In the genomic region with DNA sequence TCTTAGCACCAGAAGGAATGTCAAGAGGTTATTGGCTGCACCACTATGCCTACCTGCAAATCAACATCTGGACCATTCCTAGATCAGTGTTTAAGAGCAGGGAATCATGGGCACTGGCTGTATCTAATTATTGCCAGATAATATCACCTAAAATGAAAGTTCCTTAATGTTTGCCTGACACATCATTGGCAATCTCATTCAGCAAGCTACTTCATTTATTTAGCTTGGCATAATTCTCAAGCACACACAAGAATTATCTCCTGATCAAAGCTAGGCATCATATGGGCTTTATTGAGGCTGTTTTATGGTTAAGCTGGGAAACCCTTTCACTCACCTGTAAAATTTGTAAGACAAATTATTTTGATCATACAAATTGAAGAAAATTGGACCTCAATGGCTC, we compare ENCODE assay signal across 26 cellular contexts.
"Had no signal": no experiment of that assay in that cellular context is flagged by ENCODE, and none has a peak within 500 bp of the region (broad histone marks: within the 10 kb centered on the region; RNA-seq: fewer than 3 reads in every experiment).

No MANE protein-coding gene starts in this region.

- H3K27ac ChIP-seq: coronary artery, gastrocnemius medialis, prostate gland, right atrium auricular region, suprapubic skin, transverse colon, upper lobe of right lung, uterus had no signal

- H3K36me3 ChIP-seq: gastrocnemius medialis, prostate gland, right atrium auricular region, suprapubic skin, transverse colon, upper lobe of right lung, uterus had no signal

- FAIRE-seq: endometrium, kidney had no signal

- DNase-seq: effector memory CD8-positive, alpha-beta T cell; gastrocnemius medialis; head of caudate nucleus; kidney; mesenchymal stem cell; mucosa of descending colon; naive B cell; stimulated activated CD4-positive, alpha-beta T cell treated with anti-CD3 and anti-CD28 coated beads, Interleukin-12 subunit alpha, Interleukin-12 subunit beta, amount 100 ng/mL, for 4 hours; stimulated activated CD4-positive, alpha-beta T cell treated with anti-CD3 and anti-CD28 coated beads, Interleukin-1b, Interleukin-23, amount 100 ng/mL, for 48 hours; stimulated activated CD4-positive, alpha-beta T cell treated with anti-CD3 and anti-CD28 coated beads, Interleukin-4, amount 100 ng/mL, for 1 hour; stimulated activated CD8-positive, alpha-beta memory T cell treated with anti-CD3 and anti-CD28 coated beads, Interleukin-4, amount 100 ng/mL, for 48 hours; stimulated activated naive CD4-positive, alpha-beta T cell; stimulated activated naive CD8-positive, alpha-beta T cell treated with anti-CD3 and anti-CD28 coated beads, Interleukin-15, amount 100 ng/mL, for 72 hours; transverse colon; upper lobe of right lung; uterus had no signal

- H3K27me3 ChIP-seq: gastrocnemius medialis, right atrium auricular region, suprapubic skin, transverse colon, upper lobe of right lung, uterus had no signal

- ATAC-seq: effector memory CD8-positive, alpha-beta T cell; gastrocnemius medialis; left lobe of liver; mucosa of descending colon; natural killer cell treated with Interleukin-12 subunit alpha and Interleukin-12 subunit beta and Interleukin-15 and Interleukin-18, amount 100 ng/mL, for 72 hours; sciatic nerve; stimulated activated naive CD8-positive, alpha-beta T cell treated with anti-CD3 and anti-CD28 coated beads, Interleukin-15, amount 100 ng/mL, for 72 hours; upper lobe of right lung had no signal

- H3K4me1 ChIP-seq: gastrocnemius medialis, prostate gland, right atrium auricular region, suprapubic skin, transverse colon, upper lobe of right lung, uterus had no signal

- H3K4me2 ChIP-seq: smooth muscle cell had no signal

- H3K4me3 ChIP-seq: coronary artery, gastrocnemius medialis, lung, mucosa of descending colon, prostate gland, right atrium auricular region, smooth muscle cell, suprapubic skin, transverse colon, upper lobe of right lung, uterus had no signal

- H3K9me3 ChIP-seq: gastrocnemius medialis, mucosa of descending colon, prostate gland, right atrium auricular region, suprapubic skin, transverse colon, upper lobe of right lung, uterus had no signal
